ENCODE assay signal across 29 cellular contexts in genomic region chr11:57773026-57773598, GRCh38. TPM values are rescaled to one million over a fixed set of nuclear protein-coding genes. Genes with fewer than 3 reads are reported as not detected.
DNase-seq lines count a peak whose midpoint lies in the region; ATAC-seq and TF ChIP-seq lines count a peak whose summit lies in the region.
"Had no signal": no experiment of that assay in that cellular context is flagged by ENCODE, and none has a peak within 500 bp of the region (broad histone marks: within the 10 kb centered on the region; RNA-seq: fewer than 3 reads in every experiment).

No MANE protein-coding gene starts in this region.

- H4K20me1 ChIP-seq in osteoblast (ENCODE audit: insufficient read depth, low read length) (peaks cover 57% of the 10 kb centered on the region), GM23338 (replicated peaks; ENCODE audit: insufficient read depth) (peaks cover 24% of the 10 kb centered on the region)

- H3K9me2 ChIP-seq in GM23338 (ENCODE audit: insufficient read depth), result no peaks in the 10 kb centered on the region

- H3K4me3 Mint-ChIP-seq in chondrocyte (ENCODE audit: unreplicated experiment) (no peak overlapping the region), GM23338 (no peak overlapping the region; the same call in 2 of the 3 replicates)
- H3K4me3 Mint-ChIP-seq: natural killer cell, T-helper 17 cell had no signal

- intact Hi-C loops in left ventricle myocardium inferior (cut with micrococcal nuclease) (no loop called here), left cardiac atrium (cut with DNase I) (no loop called here)

- H3K4me2 ChIP-seq in osteoblast (ENCODE audit: insufficient read depth, low read length) (no peak overlapping the region), GM23338 (no peak overlapping the region)

- peaks cover 73% of the 10 kb centered on the region for H3K4me1 Mint-ChIP-seq in chondrocyte (ENCODE audit: low read depth)
- peaks cover 54% of the 10 kb centered on the region for H3K4me1 Mint-ChIP-seq in GM23338
- H3K4me1 Mint-ChIP-seq: natural killer cell had no signal

- H3F3A ChIP-seq in GM23338 (replicated peaks; ENCODE audit: low read depth), result no peaks in the 10 kb centered on the region; the same call in 1 of the 2 replicates

- no peaks in the 10 kb centered on the region for H3K27me3 ChIP-seq in left ventricle myocardium inferior (ENCODE audit: low read depth)
- no peaks in the 10 kb centered on the region for H3K27me3 ChIP-seq in osteoblast (ENCODE audit: insufficient read depth, low read length)
- H3K27me3 ChIP-seq in GM23338 (ENCODE audit: insufficient read depth), result no peaks in the 10 kb centered on the region
- H3K27me3 ChIP-seq: adrenal gland, dorsolateral prefrontal cortex, esophagus muscularis mucosa, gastrocnemius medialis, SJSA1 had no signal

- no peak overlapping the region for H3K4me3 ChIP-seq in left ventricle myocardium inferior
- no peak overlapping the region for H3K4me3 ChIP-seq in osteoblast (ENCODE audit: insufficient read depth, low read length)
- H3K4me3 ChIP-seq in GM23338, result no peak overlapping the region
- H3K4me3 ChIP-seq: adrenal gland, dorsolateral prefrontal cortex, esophagus muscularis mucosa, gastrocnemius medialis, prostate gland, SJSA1 had no signal

- H2AFZ ChIP-seq in osteoblast (ENCODE audit: low read length) (no peak overlapping the region), GM23338 (no peak overlapping the region)

- peaks cover 2% of the 10 kb centered on the region for H3K36me3 Mint-ChIP-seq in chondrocyte (ENCODE audit: low read depth)
- peaks cover 6% of the 10 kb centered on the region; the same call in 2 of the 3 replicates for H3K36me3 Mint-ChIP-seq in GM23338 (ENCODE audit: low read depth)
- H3K36me3 Mint-ChIP-seq: natural killer cell had no signal

- no peaks in the 10 kb centered on the region for H3K9me3 Mint-ChIP-seq in chondrocyte (ENCODE audit: low read depth)
- H3K9me3 Mint-ChIP-seq in GM23338, result no peaks in the 10 kb centered on the region
- H3K9me3 Mint-ChIP-seq: natural killer cell had no signal

- H3K9me3 ChIP-seq in left ventricle myocardium inferior (replicated peaks) (no peaks in the 10 kb centered on the region), osteoblast (ENCODE audit: low read depth, low read length) (no peaks in the 10 kb centered on the region)
- H3K9me3 ChIP-seq: adrenal gland, esophagus muscularis mucosa, gastrocnemius medialis, prostate gland, SJSA1 had no signal

- H3K36me3 ChIP-seq in left ventricle myocardium inferior (no peaks in the 10 kb centered on the region), osteoblast (ENCODE audit: insufficient read depth, low read length) (no peaks in the 10 kb centered on the region), GM23338 (ENCODE audit: insufficient read depth) (no peaks in the 10 kb centered on the region)
- H3K36me3 ChIP-seq: adrenal gland, esophagus muscularis mucosa, gastrocnemius medialis, prostate gland had no signal

- H3K27ac ChIP-seq in left ventricle myocardium inferior (replicated peaks) (peak overlapping the region; percentile 97), osteoblast (ENCODE audit: low read depth, low read length) (peak overlapping the region; percentile 36), GM23338 (ENCODE audit: low read depth) (no peak overlapping the region)

- no peak for DNase-seq in left ventricle myocardium inferior
- no peak for DNase-seq in left cardiac atrium
- DNase-seq in chondrocyte (ENCODE audit: low spot score), result no peak
- DNase-seq in osteoblast (ENCODE audit: insufficient read length, low spot score, missing footprints), result no peak
- no peak for DNase-seq in GM23338 (ENCODE audit: low spot score)
- no peak for DNase-seq in NCI-H1417 (lab: John Stamatoyannopoulos, UW)
- DNase-seq in H4 (ENCODE audit: low spot score), result no peak
- DNase-seq: activated CD4-positive, alpha-beta T cell treated with anti-CD3 and anti-CD28 coated beads, Interleukin-2, amount 50 U/mL, for 4 hours; activated CD8-positive, alpha-beta memory T cell treated with anti-CD3 and anti-CD28 coated beads, Interleukin-2, amount 50 U/mL, for 48 hours; activated effector memory CD4-positive, alpha-beta T cell treated with anti-CD3 and anti-CD28 coated beads, Interleukin-2, amount 50 U/mL, for 16 hours; adrenal gland; dorsolateral prefrontal cortex; gastrocnemius medialis; natural killer cell; NCI-H1694; NCI-H2171 treated with DMSO at 0.1 percent for 48 hours; NCI-H82; OCI-M1; stimulated activated naive CD4-positive, alpha-beta T cell treated with Interleukin-2 at 50 U/mL for 16 hours; T-helper 17 cell had no signal

- H3K79me2 ChIP-seq in osteoblast (ENCODE audit: insufficient read depth, low read length) (peaks cover 95% of the 10 kb centered on the region), GM23338 (replicated peaks; ENCODE audit: insufficient read depth) (peaks cover 100% of the 10 kb centered on the region)

- no peak for TF ChIP-seq CTCF in left ventricle myocardium inferior (IDR thresholded peaks at IDR 0.05; ENCODE audit: borderline replicate concordance)
- no peak for TF ChIP-seq CTCF in chondrocyte (IDR thresholded peaks at IDR 0.05)
- TF ChIP-seq CTCF in osteoblast (IDR thresholded peaks at IDR 0.05; ENCODE audit: extremely low read depth, low read depth, low read length), result no peak
- no peak for TF ChIP-seq CTCF in GM23338 (conservative IDR thresholded peaks at IDR 0.05; ENCODE audit: low read depth in 2 of 2)

- H3K27ac Mint-ChIP-seq in chondrocyte (ENCODE audit: unreplicated experiment) (peak overlapping the region; percentile 68), GM23338 (no peak overlapping the region)
- H3K27ac Mint-ChIP-seq: natural killer cell, T-helper 17 cell had no signal

- H3K4me1 ChIP-seq in left ventricle myocardium inferior (peaks cover 100% of the 10 kb centered on the region), osteoblast (ENCODE audit: insufficient read depth, low read length) (peaks cover 47% of the 10 kb centered on the region), GM23338 (ENCODE audit: insufficient read depth) (peaks cover 31% of the 10 kb centered on the region)

- H3K27me3 Mint-ChIP-seq in chondrocyte (ENCODE audit: low read depth) (no peaks in the 10 kb centered on the region), GM23338 (ENCODE audit: insufficient read depth, low read depth, poor library complexity) (peaks cover 13% of the 10 kb centered on the region)
- H3K27me3 Mint-ChIP-seq: T-helper 17 cell had no signal

- ATAC-seq in left cardiac atrium (no peak), GM23338 (no peak), HG03045 (IDR thresholded peaks at IDR 0.05; ENCODE audit: unreplicated experiment) (no peak)
- ATAC-seq: gastrocnemius medialis, natural killer cell, T-helper 17 cell had no signal

TF ChIP-seq in GM23338, 12 proteins besides CTCF, POLR2A, EP300 and RAD21 (continues in another document):
- TF ChIP-seq STAT1 (IDR thresholded peaks at IDR 0.05; ENCODE audit: unreplicated experiment) (no peak), EZH2 (IDR thresholded peaks at IDR 0.05; ENCODE audit: low read depth, unreplicated experiment) (no peak), JUNB (IDR thresholded peaks at IDR 0.05; ENCODE audit: unreplicated experiment) (no peak), ZNF331 (CRISPR knock-in tag; IDR thresholded peaks at IDR 0.05; ENCODE audit: low read depth) (no peak), ZNF114 (CRISPR knock-in tag; IDR thresholded peaks at IDR 0.05) (no peak), CREB1 (CRISPR knock-in tag; IDR thresholded peaks at IDR 0.05; ENCODE audit: low read depth) (no peak), EZH2phosphoT487 (IDR thresholded peaks at IDR 0.05; ENCODE audit: unreplicated experiment) (no peak)

RNA-seq across cellular contexts. Expression of gene CTNND1, which starts 11.5 kb away (rescaled TPM):
- total RNA-seq in left ventricle myocardium inferior (58.9 TPM), left cardiac atrium (10 to 100 TPM; 75.2 to 82.0 TPM), chondrocyte (126 to 156 TPM (median 138 TPM) in 3 replicates), osteoblast (126 and 140 TPM in 2 replicates)
- total RNA-seq in GM23338 (2014; rRNA removed; shearing (Covaris generic)), result 136 and 148 TPM in 2 replicates
- polyA plus RNA-seq in GM23338 (2016; fragmentation: Nextera tagmentation; extraction: Ambion mirVana), result 37.0 and 39.1 TPM in 2 replicates
- 50.0 and 56.3 TPM in 2 replicates for total RNA-seq in H4 (2014; rRNA removed; shearing (Covaris generic))

RNA-seq across cellular contexts. Expression of gene BTBD18, which starts 21.5 kb away (rescaled TPM):
- total RNA-seq in left ventricle myocardium inferior, result not detected
- total RNA-seq in left cardiac atrium, result not detected
- not detected in 3 replicates for total RNA-seq in chondrocyte
- total RNA-seq in osteoblast, result not detected in 2 replicates
- total RNA-seq in GM23338 (2014; rRNA removed; shearing (Covaris generic)), result 0.08 TPM in 1 of 2 replicates, not detected in the other
- 0.29 and 0.31 TPM in 2 replicates for polyA plus RNA-seq in GM23338 (2016; fragmentation: Nextera tagmentation; extraction: Ambion mirVana)
- total RNA-seq in H4 (2014; rRNA removed; shearing (Covaris generic)), result not detected in 2 replicates
- total RNA-seq: adrenal gland, cardiac septum, dorsolateral prefrontal cortex, esophagus muscularis mucosa, gastrocnemius medialis, kidney epithelial cell, mesenteric fat pad, natural killer cell, SJSA1, T-helper 17 cell, ureter had no signal
- polyA plus RNA-seq: adrenal gland, BJ had no signal

RNA-seq across cellular contexts. Expression of gene SELENOH, which starts 31.8 kb away (rescaled TPM):
- total RNA-seq in left ventricle myocardium inferior, result 78.8 TPM
- total RNA-seq in left cardiac atrium, result 100 to 1,000 TPM in 1 of 2 donors, 10 to 100 TPM in 1; 99.1 to 116 TPM
- 84.4 to 92.1 TPM (median 87.3 TPM) in 3 replicates for total RNA-seq in chondrocyte
- 58.9 and 68.8 TPM in 2 replicates for total RNA-seq in osteoblast
- 282 and 311 TPM in 2 replicates for total RNA-seq in GM23338 (2014; rRNA removed; shearing (Covaris generic))
- 363 and 379 TPM in 2 replicates for polyA plus RNA-seq in GM23338 (2016; fragmentation: Nextera tagmentation; extraction: Ambion mirVana)
- 218 and 298 TPM in 2 replicates for total RNA-seq in H4 (2014; rRNA removed; shearing (Covaris generic))
